Comparison of ENCODE assay signal across 20 cellular contexts in the genomic region with DNA sequence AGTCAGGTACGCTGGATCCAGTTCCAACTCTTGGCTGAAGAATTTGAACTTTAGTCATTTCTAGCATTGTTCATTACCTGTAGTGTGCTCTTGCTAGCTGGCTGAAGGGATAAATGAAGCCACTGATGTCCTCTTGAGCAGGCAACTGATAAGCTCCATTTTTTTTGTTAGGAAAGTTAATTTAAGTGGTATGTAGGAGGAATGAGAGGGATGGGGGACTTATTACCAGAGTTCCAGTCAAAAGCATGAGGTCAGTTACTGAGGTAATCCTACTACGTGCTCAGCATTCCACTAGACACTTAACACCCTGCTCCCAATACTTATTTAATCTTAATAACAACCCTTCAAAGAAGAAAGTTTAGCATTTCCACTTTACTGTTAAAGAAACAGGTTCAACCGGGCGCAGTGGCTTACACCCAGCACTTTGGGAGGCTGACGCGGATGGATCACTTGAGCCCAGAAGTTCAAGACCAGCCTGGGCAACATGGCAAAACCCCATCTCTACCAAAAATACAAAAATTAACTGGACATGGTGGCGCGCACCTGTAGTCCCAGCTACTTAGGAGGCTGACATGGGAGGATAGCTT. TPM values are rescaled to one million over a fixed set of nuclear protein-coding genes. Genes with fewer than 3 reads are reported as not detected.
A peak's percentile ranks its signal among the peaks of the same experiment; 100 is the strongest.
DNase-seq lines count a peak whose midpoint lies in the region; ATAC-seq and TF ChIP-seq lines count a peak whose summit lies in the region.
"Had no signal": no experiment of that assay in that cellular context is flagged by ENCODE, and none has a peak within 500 bp of the region (broad histone marks: within the 10 kb centered on the region; RNA-seq: fewer than 3 reads in every experiment).

No MANE protein-coding gene starts in this region.

- H3K4me1 Mint-ChIP-seq in activated CD8-positive, alpha-beta T cell treated with anti-CD3 and anti-CD28 coated beads for 36 hours (ENCODE audit: low read depth) = peaks cover 40% of the 10 kb centered on the region
- H3K4me1 Mint-ChIP-seq in activated CD8-positive, alpha-beta T cell treated with anti-CD3 and anti-CD28 coated beads, Interleukin-2, amount 10 ng/mL, durations not matched to agents 7 days and 5 days (ENCODE audit: low read depth) = peaks cover 49% of the 10 kb centered on the region

- peak overlapping the region; percentile 82 for H3K27ac Mint-ChIP-seq in activated CD8-positive, alpha-beta T cell treated with anti-CD3 and anti-CD28 coated beads for 36 hours
- no peak overlapping the region for H3K27ac Mint-ChIP-seq in activated CD8-positive, alpha-beta T cell treated with anti-CD3 and anti-CD28 coated beads, Interleukin-2, amount 10 ng/mL, durations not matched to agents 7 days and 5 days

- H3K9me3 ChIP-seq in PC-9 (ENCODE audit: insufficient read depth, low read depth) = no peaks in the 10 kb centered on the region
- no peaks in the 10 kb centered on the region for H3K9me3 ChIP-seq in hepatocyte (ENCODE audit: low read depth)
- H3K9me3 ChIP-seq in spleen = no peaks in the 10 kb centered on the region
- H3K9me3 ChIP-seq: A549, psoas muscle, thoracic aorta had no signal

- no peaks in the 10 kb centered on the region for H3K9me3 Mint-ChIP-seq in activated CD8-positive, alpha-beta T cell treated with anti-CD3 and anti-CD28 coated beads for 36 hours
- no peaks in the 10 kb centered on the region for H3K9me3 Mint-ChIP-seq in activated CD8-positive, alpha-beta T cell treated with anti-CD3 and anti-CD28 coated beads, Interleukin-2, amount 10 ng/mL, durations not matched to agents 7 days and 5 days (ENCODE audit: insufficient read depth)
- H3K9me3 Mint-ChIP-seq: CD8-positive, alpha-beta memory T cell had no signal

- H3K4me2 ChIP-seq in PC-9 (peak overlapping the region; percentile 88), hepatocyte (no peak overlapping the region)

- H3K4me3 ChIP-seq in PC-9 (no peak overlapping the region), hepatocyte (no peak overlapping the region), spleen (no peak overlapping the region)
- H3K4me3 ChIP-seq: A549, psoas muscle, thoracic aorta had no signal

- TF ChIP-seq CTCF in activated CD8-positive, alpha-beta T cell treated with anti-CD3 and anti-CD28 coated beads for 36 hours (IDR thresholded peaks at IDR 0.05) = no peak
- TF ChIP-seq CTCF in PC-9 (conservative IDR thresholded peaks at IDR 0.05) (no peak), hepatocyte (IDR thresholded peaks at IDR 0.05; ENCODE audit: poor library complexity) (no peak), spleen (IDR thresholded peaks at IDR 0.05 in 8 of 11, conservative IDR thresholded peaks at IDR 0.05 in 3 of 11) (no peak)

- DNase-seq in activated CD8-positive, alpha-beta T cell treated with anti-CD3 and anti-CD28 coated beads for 36 hours = no peak
- DNase-seq in activated CD8-positive, alpha-beta T cell treated with anti-CD3 and anti-CD28 coated beads, Interleukin-2, amount 10 ng/mL, durations not matched to agents 7 days and 5 days = no peak
- DNase-seq in PC-9 = no peak
- no peak for DNase-seq in hepatocyte (ENCODE audit: low spot score)
- no peak for DNase-seq in spleen
- no peak for DNase-seq in HEK293T (ENCODE audit: extremely low spot score)
- DNase-seq: activated CD4-positive, alpha-beta T cell treated with anti-CD3 and anti-CD28 coated beads, Interleukin-2, amount 50 U/mL, for 4 hours; activated T-cell treated with anti-CD3 and anti-CD28 coated beads, Interleukin-2, amount 50 U/mL, for 48 hours; caudate nucleus; effector CD8-positive, alpha-beta T cell; head of caudate nucleus; NCI-H1694 treated with DMSO at 0.1 percent for 48 hours; NCI-H226; psoas muscle; stimulated activated CD4-positive, alpha-beta T cell treated with anti-CD3 and anti-CD28 coated beads, Interleukin-4, amount 100 ng/mL, for 4 hours had no signal

- peaks cover 16% of the 10 kb centered on the region for H3K36me3 Mint-ChIP-seq in activated CD8-positive, alpha-beta T cell treated with anti-CD3 and anti-CD28 coated beads for 36 hours (ENCODE audit: low read depth)
- H3K36me3 Mint-ChIP-seq in activated CD8-positive, alpha-beta T cell treated with anti-CD3 and anti-CD28 coated beads, Interleukin-2, amount 10 ng/mL, durations not matched to agents 7 days and 5 days (ENCODE audit: low read depth) = peaks cover 22% of the 10 kb centered on the region

- CTCF ChIA-PET in activated CD8-positive, alpha-beta T cell treated with anti-CD3 and anti-CD28 coated beads for 36 hours (lab: Charles Lee) = interaction anchor here (0.6 to 8.2 kb wide), 4 partner anchors 32 to 180 kb away, joined by 3 to 74 read pairs (median 3); no protein-coding TSS in a partner anchor
- CTCF ChIA-PET in activated CD8-positive, alpha-beta T cell treated with anti-CD3 and anti-CD28 coated beads, Interleukin-2, amount 10 ng/mL, durations not matched to agents 7 days and 5 days (lab: Charles Lee) = interaction anchor here (0.6 to 5.7 kb wide), 4 partner anchors 24 to 173 kb away, joined by 3 to 30 read pairs (median 4); no protein-coding TSS in a partner anchor
- CTCF ChIA-PET in PC-9 (lab: Charles Lee) (no interaction called here), HEK293T (lab: Yijun Ruan, JAX) (no interaction called here)

- H2AFZ ChIP-seq in PC-9 (0 out of 2 replicates have a peak overlapping the region, but pooled peaks have one; percentile 83), hepatocyte (no peak overlapping the region)

- no peaks in the 10 kb centered on the region for H3K27me3 ChIP-seq in PC-9 (ENCODE audit: insufficient read depth, low read depth)
- no peaks in the 10 kb centered on the region for H3K27me3 ChIP-seq in hepatocyte
- H3K27me3 ChIP-seq in spleen (replicated peaks in 1 of 7) = no peaks in the 10 kb centered on the region

- H3K4me1 ChIP-seq in PC-9 (replicated peaks; ENCODE audit: insufficient read depth) (peaks cover 59% of the 10 kb centered on the region), hepatocyte (ENCODE audit: insufficient read depth) (peaks cover 11% of the 10 kb centered on the region), spleen (peaks cover 26 to 63% (median 39%) of the 10 kb centered on the region in 6 donors)

- no peaks in the 10 kb centered on the region for H3K9me2 ChIP-seq in PC-9 (ENCODE audit: insufficient read depth)
- H3K9me2 ChIP-seq in hepatocyte (replicated peaks; ENCODE audit: insufficient read depth) = no peaks in the 10 kb centered on the region

- no peaks in the 10 kb centered on the region for H3K27me3 Mint-ChIP-seq in activated CD8-positive, alpha-beta T cell treated with anti-CD3 and anti-CD28 coated beads for 36 hours
- H3K27me3 Mint-ChIP-seq in activated CD8-positive, alpha-beta T cell treated with anti-CD3 and anti-CD28 coated beads, Interleukin-2, amount 10 ng/mL, durations not matched to agents 7 days and 5 days (ENCODE audit: low read depth) = no peaks in the 10 kb centered on the region

- H3K79me2 ChIP-seq in PC-9 (ENCODE audit: low read depth) = peaks cover 20% of the 10 kb centered on the region
- H3K79me2 ChIP-seq in hepatocyte = peaks cover 21% of the 10 kb centered on the region

- peak overlapping the region; percentile 1 for H3K4me3 Mint-ChIP-seq in activated CD8-positive, alpha-beta T cell treated with anti-CD3 and anti-CD28 coated beads for 36 hours
- H3K4me3 Mint-ChIP-seq in activated CD8-positive, alpha-beta T cell treated with anti-CD3 and anti-CD28 coated beads, Interleukin-2, amount 10 ng/mL, durations not matched to agents 7 days and 5 days = no peak overlapping the region

- no TSS peak for BruUV-seq in PC-9 (replicated peaks; lab: Mats Ljungman, UMichigan)

- H3K36me3 ChIP-seq in PC-9 (ENCODE audit: low read depth) (no peaks in the 10 kb centered on the region), hepatocyte (replicated peaks; ENCODE audit: insufficient read depth, low read depth) (no peaks in the 10 kb centered on the region), spleen (no peaks in the 10 kb centered on the region)
- H3K36me3 ChIP-seq: thoracic aorta had no signal

- H3K27ac ChIP-seq in PC-9 = peak overlapping the region; percentile 90
- peak overlapping the region; percentile 94 for H3K27ac ChIP-seq in hepatocyte
- peak overlapping the region in 7 of 8 donors; percentile 98 to 100 (median 99) for H3K27ac ChIP-seq in spleen
- H3K27ac ChIP-seq: psoas muscle had no signal

- H4K20me1 ChIP-seq in PC-9 (ENCODE audit: insufficient read depth) (0 out of 2 replicates have a peak, but pooled peaks cover 3% of the 10 kb centered on the region), hepatocyte (ENCODE audit: insufficient read depth, poor library complexity, severe bottlenecking) (peaks cover 15% of the 10 kb centered on the region)

- intact Hi-C loops in activated CD8-positive, alpha-beta T cell treated with anti-CD3 and anti-CD28 coated beads for 36 hours (cut with micrococcal nuclease) = loop anchor here (5.0 kb wide), 1 partner anchor 68 kb away; no protein-coding TSS in a partner anchor
- intact Hi-C loops in PC-9 (cut with micrococcal nuclease; ENCODE audit: unreplicated experiment) (loop anchor here (10.0 kb wide), 1 partner anchor 390 kb away; a partner anchor contains a TSS), spleen (cut with DNase I; ENCODE audit: low total_unique reads) (no loop called here)

- no peak for TF ChIP-seq POLR2A in spleen (IDR thresholded peaks at IDR 0.05)

- ATAC-seq in activated CD8-positive, alpha-beta T cell treated with anti-CD3 and anti-CD28 coated beads for 36 hours = no peak
- no peak for ATAC-seq in activated CD8-positive, alpha-beta T cell treated with anti-CD3 and anti-CD28 coated beads, Interleukin-2, amount 10 ng/mL, durations not matched to agents 7 days and 5 days
- no peak for ATAC-seq in GM18858 (IDR thresholded peaks at IDR 0.05; ENCODE audit: unreplicated experiment)
- no peak for ATAC-seq in HG03135 (IDR thresholded peaks at IDR 0.05; ENCODE audit: unreplicated experiment)
- ATAC-seq: A549, psoas muscle had no signal

- POLR2A ChIA-PET in activated CD8-positive, alpha-beta T cell treated with anti-CD3 and anti-CD28 coated beads for 36 hours (lab: Charles Lee) = interaction anchor here (1.0 to 1.5 kb wide), 2 partner anchors 9 to 14 kb away, joined by 3 read pairs; no protein-coding TSS in a partner anchor
- POLR2A ChIA-PET in activated CD8-positive, alpha-beta T cell treated with anti-CD3 and anti-CD28 coated beads, Interleukin-2, amount 10 ng/mL, durations not matched to agents 7 days and 5 days (lab: Charles Lee) = no interaction called here
- POLR2A ChIA-PET in PC-9 (lab: Charles Lee; ENCODE audit: unreplicated experiment) = interaction anchor here (0.6 kb wide), 1 partner anchor 243 kb away, joined by 3 read pairs; no protein-coding TSS in a partner anchor
- POLR2A ChIA-PET in HEK293T (lab: Yijun Ruan, JAX) = no interaction called here

- H3F3A ChIP-seq in PC-9 (ENCODE audit: insufficient read depth, low read depth) = peaks cover 44% of the 10 kb centered on the region

- WGBS in hepatocyte (ENCODE audit: low lambda C conversion rate, missing lambda C conversion rate) = 97% methylated on average over 8 of the region's 8 CpGs
- WGBS in spleen, 5 donors = 91 to 99% (median 97%) methylated on average over 8 of the region's 8 CpGs

RNA-seq across cellular contexts. Expression of a gene that starts 2.0 kb away (rescaled TPM):
- 10 to 100 TPM; 35.4 to 41.5 TPM for total RNA-seq in activated CD8-positive, alpha-beta T cell treated with anti-CD3 and anti-CD28 coated beads for 36 hours
- total RNA-seq in activated CD8-positive, alpha-beta T cell treated with anti-CD3 and anti-CD28 coated beads, Interleukin-2, amount 10 ng/mL, durations not matched to agents 7 days and 5 days = 10 to 100 TPM; 56.8 to 60.2 TPM
- total RNA-seq in PC-9 (2021) = 17.1 and 18.4 TPM in 2 replicates
- total RNA-seq in hepatocyte = 12.6 and 13.2 TPM in 2 replicates
- 6.2 TPM in 2 replicates for polyA plus RNA-seq in hepatocyte
- total RNA-seq in spleen = 10 to 100 TPM; 37.5 to 90.6 (median 52.8) TPM
- 10 to 100 TPM in 2 of 3 donors, 1 to 10 TPM in 1; 9.4 to 11.5 (median 10.8) TPM for polyA plus RNA-seq in spleen

Comparison
In these comparisons a context has a peak if more than half of its experiments do, and no peak if none do; other contexts are left out.
1. POLR2A ChIA-PET loops: an anchor here in activated CD8-positive, alpha-beta T cell treated with anti-CD3 and anti-CD28 coated beads for 36 hours (1.0 to 1.5 kb wide) and PC-9 (0.6 kb wide); none called in activated CD8-positive, alpha-beta T cell treated with anti-CD3 and anti-CD28 coated beads, Interleukin-2, amount 10 ng/mL, durations not matched to agents 7 days and 5 days and HEK293T.
2. CTCF ChIA-PET loops: an anchor here in activated CD8-positive, alpha-beta T cell treated with anti-CD3 and anti-CD28 coated beads for 36 hours (0.6 to 8.2 kb wide) and activated CD8-positive, alpha-beta T cell treated with anti-CD3 and anti-CD28 coated beads, Interleukin-2, amount 10 ng/mL, durations not matched to agents 7 days and 5 days (0.6 to 5.7 kb wide); none called in PC-9 and HEK293T.